17 cellular contexts compared by ENCODE assay signal in the genomic region with DNA sequence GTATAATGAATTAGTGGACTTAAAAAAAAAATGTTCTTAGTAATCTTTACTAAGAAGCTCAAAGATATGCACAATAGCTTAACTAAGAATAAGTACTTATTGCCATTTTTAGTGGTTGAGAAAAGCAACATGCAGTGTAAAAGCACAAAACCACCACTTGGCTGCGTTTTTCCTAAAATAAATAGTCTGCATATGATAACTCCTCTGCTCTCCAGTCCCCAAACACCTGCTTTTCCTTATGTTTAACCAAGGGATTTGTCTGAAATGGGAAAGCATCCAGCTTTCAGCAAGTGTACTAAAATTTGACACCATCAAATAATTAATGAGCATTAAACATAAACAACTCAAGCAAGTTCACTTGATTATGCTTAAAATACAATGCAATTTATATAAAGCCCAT. TPM values are rescaled to one million over a fixed set of nuclear protein-coding genes. Genes with fewer than 3 reads are reported as not detected.
DNase-seq lines count a peak whose midpoint lies in the region; ATAC-seq and TF ChIP-seq lines count a peak whose summit lies in the region.
"Had no signal": no experiment of that assay in that cellular context is flagged by ENCODE, and none has a peak within 500 bp of the region (broad histone marks: within the 10 kb centered on the region; RNA-seq: fewer than 3 reads in every experiment).

No MANE protein-coding gene starts in this region.

- TF ChIP-seq CTCF in endodermal cell (conservative IDR thresholded peaks at IDR 0.05), result peak; percentile 24
- no peak for TF ChIP-seq CTCF in endothelial cell (IDR thresholded peaks at IDR 0.05; ENCODE audit: unreplicated experiment)
- TF ChIP-seq CTCF in SK-N-SH (IDR thresholded peaks at IDR 0.05), result no peak

- no peak overlapping the region for H3K27ac Mint-ChIP-seq in endodermal cell
- H3K27ac Mint-ChIP-seq in endothelial cell (ENCODE audit: unreplicated experiment), result no peak overlapping the region

- TF ChIP-seq RAD21 in SK-N-SH (IDR thresholded peaks at IDR 0.05; ENCODE audit: low read length), result no peak

- no peak overlapping the region for H3K9ac ChIP-seq in endodermal cell (ENCODE audit: extremely low read depth, low read length, poor library complexity, severe bottlenecking)
- no peak overlapping the region for H3K9ac ChIP-seq in SK-N-SH

- H3K4me1 ChIP-seq in endodermal cell (ENCODE audit: control insufficient read depth, insufficient read depth, low read length) (no peaks in the 10 kb centered on the region), SK-N-SH (ENCODE audit: control insufficient read depth in 1 of 2, insufficient read depth in 2 of 2, low read depth in 1 of 2, low read length in 1 of 2) (no peaks in the 10 kb centered on the region; a peak in 1 of 4 replicates)
- H3K4me1 ChIP-seq: breast epithelium, Caco-2, HAP-1 had no signal

- 96 to 100% methylated on average over 1 of the region's 1 CpG for WGBS in endodermal cell (ENCODE audit: insufficient coverage in 1 of 2, insufficient read length in 1 of 2), 2 experiments
- 95% methylated on average over 1 of the region's 1 CpG for WGBS in SK-N-SH (ENCODE audit: low lambda C conversion rate)

- H3K9me3 ChIP-seq in endodermal cell (ENCODE audit: control insufficient read depth, low read length), result no peaks in the 10 kb centered on the region
- H3K9me3 ChIP-seq in SK-N-SH, result no peaks in the 10 kb centered on the region
- H3K9me3 ChIP-seq: breast epithelium, Caco-2, HAP-1, ovary had no signal

- H3K9me3 Mint-ChIP-seq in endodermal cell (no peaks in the 10 kb centered on the region), endothelial cell (ENCODE audit: unreplicated experiment) (no peaks in the 10 kb centered on the region)
- H3K9me3 Mint-ChIP-seq: effector memory CD8-positive, alpha-beta T cell had no signal

- H3K4me1 Mint-ChIP-seq in endodermal cell (no peaks in the 10 kb centered on the region), endothelial cell (ENCODE audit: unreplicated experiment) (no peaks in the 10 kb centered on the region)

- H2AFZ ChIP-seq in SK-N-SH (ENCODE audit: low read depth), result no peak overlapping the region

- CTCF ChIA-PET in SK-N-SH (lab: Yijun Ruan, JAX), result interaction anchor here (0.7 to 1.5 kb wide), 3 partner anchors 53 to 259 kb away, joined by 3 to 4 read pairs (median 4); no protein-coding TSS in a partner anchor

- POLR2A ChIA-PET in SK-N-SH (lab: Yijun Ruan, JAX), result interaction anchor here (0.6 kb wide), 1 partner anchor 41 kb away, joined by 3 read pairs; a partner anchor contains a TSS

- no peak for TF ChIP-seq EP300 in SK-N-SH (IDR thresholded peaks at IDR 0.05; ENCODE audit: borderline replicate concordance in 1 of 2, low read depth in 1 of 2, low read length in 1 of 2)

- DNase-seq in NCI-H2171 treated with DMSO at 0.1 percent for 48 hours (lab: John Stamatoyannopoulos, UW), result peak; percentile 64
- DNase-seq in NCI-H2171 (lab: John Stamatoyannopoulos, UW), result no peak
- DNase-seq in NCI-H69 (lab: John Stamatoyannopoulos, UW), result peak; percentile 94
- DNase-seq in endodermal cell, result no peak
- no peak for DNase-seq in endothelial cell (ENCODE audit: low spot score)
- no peak for DNase-seq in SK-N-SH
- DNase-seq in islet precursor cell, result no peak
- DNase-seq: ACHN; activated CD8-positive, alpha-beta memory T cell treated with anti-CD3 and anti-CD28 coated beads for 24 hours; activated gamma-delta T cell treated with Interleukin-2 at 50 U/mL for 16 hours; Caco-2; effector memory CD8-positive, alpha-beta T cell; ovary had no signal

- H3K27me3 ChIP-seq in endodermal cell (ENCODE audit: control insufficient read depth, insufficient read depth, low read length, poor library complexity, severe bottlenecking) (no peaks in the 10 kb centered on the region), SK-N-SH (ENCODE audit: insufficient read depth) (no peaks in the 10 kb centered on the region)
- H3K27me3 ChIP-seq: breast epithelium, ovary had no signal

- H3K4me3 Mint-ChIP-seq in endodermal cell (no peak overlapping the region), endothelial cell (ENCODE audit: unreplicated experiment) (no peak overlapping the region)
- H3K4me3 Mint-ChIP-seq: effector memory CD8-positive, alpha-beta T cell had no signal

- no peaks in the 10 kb centered on the region for H3K9me2 ChIP-seq in SK-N-SH

- ATAC-seq in GM18868 (IDR thresholded peaks at IDR 0.05; ENCODE audit: unreplicated experiment), result no peak
- ATAC-seq: effector memory CD8-positive, alpha-beta T cell; SK-N-SH treated with all-trans-retinoic acid at 6 μM for 48 hours had no signal

- no peaks in the 10 kb centered on the region for H3K79me2 ChIP-seq in SK-N-SH (ENCODE audit: insufficient read depth)

- no peaks in the 10 kb centered on the region for H4K20me1 ChIP-seq in SK-N-SH (ENCODE audit: insufficient read depth)

- no peak overlapping the region for H3K27ac ChIP-seq in endodermal cell (ENCODE audit: low read depth, low read length)
- no peak overlapping the region for H3K27ac ChIP-seq in SK-N-SH (ENCODE audit: low read depth in 2 of 2, low read length in 1 of 2)
- H3K27ac ChIP-seq: breast epithelium, ovary had no signal

- peaks cover 69% of the 10 kb centered on the region for H3K36me3 Mint-ChIP-seq in endodermal cell (ENCODE audit: low read depth)
- peaks cover 20% of the 10 kb centered on the region for H3K36me3 Mint-ChIP-seq in endothelial cell (ENCODE audit: low read depth, unreplicated experiment)

- no peaks in the 10 kb centered on the region for H3K27me3 Mint-ChIP-seq in endodermal cell (ENCODE audit: insufficient read depth)
- no peaks in the 10 kb centered on the region for H3K27me3 Mint-ChIP-seq in endothelial cell (ENCODE audit: unreplicated experiment)
- H3K27me3 Mint-ChIP-seq: effector memory CD8-positive, alpha-beta T cell had no signal

- H3K36me3 ChIP-seq in endodermal cell (ENCODE audit: control insufficient read depth, insufficient read depth, low read length) (peaks cover 92% of the 10 kb centered on the region), SK-N-SH (replicated peaks in 1 of 2; ENCODE audit: control insufficient read depth in 1 of 2, insufficient read depth in 2 of 2, low read length in 1 of 2) (peaks cover 80 to 81% of the 10 kb centered on the region in 2 experiments)
- H3K36me3 ChIP-seq: breast epithelium, ovary had no signal

- H3K4me3 ChIP-seq in endodermal cell (ENCODE audit: low read length) (no peak overlapping the region), SK-N-SH (ENCODE audit: low read depth in 2 of 2, low read length in 1 of 2) (no peak overlapping the region)
- H3K4me3 ChIP-seq: breast epithelium, HAP-1, ovary had no signal

- peaks cover 19% of the 10 kb centered on the region for H3F3A ChIP-seq in SK-N-SH (replicated peaks; ENCODE audit: insufficient read depth)

- no peak overlapping the region for H3K4me2 ChIP-seq in SK-N-SH

TF ChIP-seq in SK-N-SH, 30 proteins besides CTCF, POLR2A, EP300 and RAD21 (continues in another document):
- TF ChIP-seq FOSL2 (IDR thresholded peaks at IDR 0.05; ENCODE audit: borderline replicate concordance, low read depth) (no peak), TAF1 (IDR thresholded peaks at IDR 0.05; ENCODE audit: borderline replicate concordance, low read depth, low read length) (no peak), FOXM1 (IDR thresholded peaks at IDR 0.05; ENCODE audit: low read depth) (no peak), NFIC (IDR thresholded peaks at IDR 0.05; ENCODE audit: borderline replicate concordance) (no peak), JUND (IDR thresholded peaks at IDR 0.05) (no peak), RCOR1 (IDR thresholded peaks at IDR 0.05; ENCODE audit: low read length) (no peak), SIN3A (IDR thresholded peaks at IDR 0.05; ENCODE audit: borderline replicate concordance, low read depth, low read length) (no peak), EZH2phosphoT487 (IDR thresholded peaks at IDR 0.05; ENCODE audit: borderline replicate concordance, low read depth) (no peak), RXRA (IDR thresholded peaks at IDR 0.05; ENCODE audit: borderline replicate concordance, low read depth) (no peak), TCF12 (IDR thresholded peaks at IDR 0.05) (no peak)
- TF ChIP-seq, protein P1, sequence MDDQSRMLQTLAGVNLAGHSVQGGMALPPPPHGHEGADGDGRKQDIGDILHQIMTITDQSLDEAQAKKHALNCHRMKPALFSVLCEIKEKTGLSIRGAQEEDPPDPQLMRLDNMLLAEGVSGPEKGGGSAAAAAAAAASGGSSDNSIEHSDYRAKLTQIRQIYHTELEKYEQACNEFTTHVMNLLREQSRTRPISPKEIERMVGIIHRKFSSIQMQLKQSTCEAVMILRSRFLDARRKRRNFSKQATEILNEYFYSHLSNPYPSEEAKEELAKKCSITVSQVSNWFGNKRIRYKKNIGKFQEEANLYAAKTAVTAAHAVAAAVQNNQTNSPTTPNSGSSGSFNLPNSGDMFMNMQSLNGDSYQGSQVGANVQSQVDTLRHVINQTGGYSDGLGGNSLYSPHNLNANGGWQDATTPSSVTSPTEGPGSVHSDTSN (IDR thresholded peaks at IDR 0.05), result no peak
- TF ChIP-seq, protein P2, sequence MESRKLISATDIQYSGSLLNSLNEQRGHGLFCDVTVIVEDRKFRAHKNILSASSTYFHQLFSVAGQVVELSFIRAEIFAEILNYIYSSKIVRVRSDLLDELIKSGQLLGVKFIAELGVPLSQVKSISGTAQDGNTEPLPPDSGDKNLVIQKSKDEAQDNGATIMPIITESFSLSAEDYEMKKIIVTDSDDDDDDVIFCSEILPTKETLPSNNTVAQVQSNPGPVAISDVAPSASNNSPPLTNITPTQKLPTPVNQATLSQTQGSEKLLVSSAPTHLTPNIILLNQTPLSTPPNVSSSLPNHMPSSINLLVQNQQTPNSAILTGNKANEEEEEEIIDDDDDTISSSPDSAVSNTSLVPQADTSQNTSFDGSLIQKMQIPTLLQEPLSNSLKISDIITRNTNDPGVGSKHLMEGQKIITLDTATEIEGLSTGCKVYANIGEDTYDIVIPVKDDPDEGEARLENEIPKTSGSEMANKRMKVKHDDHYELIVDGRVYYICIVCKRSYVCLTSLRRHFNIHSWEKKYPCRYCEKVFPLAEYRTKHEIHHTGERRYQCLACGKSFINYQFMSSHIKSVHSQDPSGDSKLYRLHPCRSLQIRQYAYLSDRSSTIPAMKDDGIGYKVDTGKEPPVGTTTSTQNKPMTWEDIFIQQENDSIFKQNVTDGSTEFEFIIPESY (IDR thresholded peaks at IDR 0.05; ENCODE audit: borderline replicate concordance, low read depth), result no peak

RNA-seq across cellular contexts. Expression of a gene that starts 41.4 kb away (rescaled TPM):
- 100 to 1,000 TPM; 226 to 257 TPM for total RNA-seq in endodermal cell
- polyA plus RNA-seq in endodermal cell (2013, experiment 1 of 2), result 205 TPM
- polyA plus RNA-seq in endodermal cell (2013, experiment 2 of 2), result 212 TPM
- total RNA-seq in endothelial cell (ENCODE audit: unreplicated experiment), result 128 TPM
- 19.9 and 21.0 TPM in 2 replicates for polyA plus RNA-seq in SK-N-SH (2012; rRNA removed)
- 31.1 and 50.5 TPM in 2 replicates for polyA plus RNA-seq in SK-N-SH (2012; cell fraction: cytosol; rRNA removed)
- 11.0 and 18.8 TPM in 2 replicates for polyA plus RNA-seq in SK-N-SH (2012; cell fraction: nucleus; rRNA removed)

RNA-seq across cellular contexts. Expression of a gene that starts 46.7 kb away (rescaled TPM):
- total RNA-seq in endodermal cell (10 to 100 TPM; 41.3 to 52.5 TPM), endothelial cell (ENCODE audit: unreplicated experiment) (31.8 TPM)
- 55.4 TPM for polyA plus RNA-seq in endodermal cell (2013, experiment 1 of 2)
- 50.3 TPM for polyA plus RNA-seq in endodermal cell (2013, experiment 2 of 2)
- 20.1 and 20.6 TPM in 2 replicates for polyA plus RNA-seq in SK-N-SH (2012; rRNA removed)
- 17.8 and 20.6 TPM in 2 replicates for polyA plus RNA-seq in SK-N-SH (2012; cell fraction: cytosol; rRNA removed)
- 38.7 and 58.2 TPM in 2 replicates for polyA plus RNA-seq in SK-N-SH (2012; cell fraction: nucleus; rRNA removed)

Comparison
In these comparisons a context has a peak if more than half of its experiments do, and no peak if none do; other contexts are left out.
1. DNase-seq: peak in NCI-H2171 treated with DMSO at 0.1 percent for 48 hours (single experiment) and NCI-H69 (single experiment); none in NCI-H2171 (single experiment), endodermal cell (single experiment), endothelial cell (single experiment), SK-N-SH (single experiment) and islet precursor cell (single experiment).